ENCODE assay signal across 8 cellular contexts in the genomic region with DNA sequence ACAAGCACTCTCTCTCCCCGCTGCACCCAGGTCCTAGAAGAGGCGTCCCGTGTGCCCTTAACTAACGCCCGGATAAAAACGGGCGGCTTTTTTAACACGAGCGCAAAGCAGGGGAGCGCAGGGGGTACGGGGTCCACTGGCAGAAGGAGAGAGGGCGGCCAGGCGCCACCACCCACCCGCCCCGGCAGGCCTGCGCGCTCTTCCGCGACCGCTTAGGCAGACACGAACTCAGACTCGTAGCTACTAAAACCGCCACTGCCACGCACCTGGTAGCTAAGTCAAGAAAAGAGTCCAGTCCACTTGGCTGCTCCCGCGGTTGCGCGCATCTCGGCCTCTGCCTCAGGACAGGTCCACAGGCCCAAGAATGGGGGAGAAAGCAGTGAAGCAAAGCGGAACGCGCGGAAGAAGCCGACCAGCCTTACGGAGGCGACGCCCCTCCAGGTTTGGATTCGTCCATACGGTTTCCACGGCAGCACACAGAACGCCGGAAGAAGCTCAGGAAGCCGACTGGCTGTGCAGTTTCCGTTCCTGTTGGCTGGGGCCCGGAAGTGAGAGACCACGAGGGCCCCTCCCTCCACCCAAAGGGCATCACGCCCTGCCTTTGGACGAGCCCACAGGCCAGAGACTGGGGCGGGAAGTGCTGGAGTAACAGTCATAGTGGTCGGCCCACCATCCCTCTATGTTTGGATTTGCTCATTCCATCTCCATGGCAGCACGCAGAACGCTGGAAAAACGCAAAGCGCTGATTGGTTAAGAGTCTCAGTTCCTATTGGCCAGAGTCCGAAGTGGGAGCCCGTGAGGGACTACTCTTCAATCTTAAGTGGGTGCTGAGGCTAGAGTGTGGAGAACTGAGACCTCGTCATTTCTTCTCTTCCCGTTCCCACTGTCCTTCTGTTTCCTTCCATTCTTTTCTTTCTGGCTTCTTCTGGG. TPM values are rescaled to one million over a fixed set of nuclear protein-coding genes. Genes with fewer than 3 reads are reported as not detected.
DNase-seq lines count a peak whose midpoint lies in the region; ATAC-seq, FAIRE-seq and TF ChIP-seq lines count a peak whose summit lies in the region.

A gene (minus strand): TSS at position 354 of the 930 bp plus-strand sequence. CDS start 7,344 bp downstream, outside the sequence.

- H3K36me3 ChIP-seq in heart right ventricle = no peaks in the 10 kb centered on the region
- no peaks in the 10 kb centered on the region for H3K36me3 ChIP-seq in upper lobe of left lung

- TF ChIP-seq POLR2A in GM12891 (IDR thresholded peaks at IDR 0.05; ENCODE audit: low read depth, low read length) (peak; percentile 26; the same call in 1 of the 2 replicates), upper lobe of left lung (IDR thresholded peaks at IDR 0.05) (peak in 3 of 4 donors; percentile 24 to 81 (median 61))

- WGBS in heart right ventricle, 2 donors = 0 to 1% methylated on average over 58 of the region's 58 CpGs
- 0% methylated on average over 39 to 57 of the region's 58 CpGs for WGBS in upper lobe of left lung, 2 donors

- ATAC-seq in HG02840 (IDR thresholded peaks at IDR 0.05; ENCODE audit: low FRiP score, unreplicated experiment) (peak; percentile 93), T-cell (replicated peaks in 1 of 4) (peak; percentile 90 to 94 (median 92)), heart right ventricle (peak; percentile 97 to 99 (median 98)), upper lobe of left lung (ENCODE audit: low FRiP score in 2 of 2) (peak; percentile 97 to 99)

- peak; percentile 96 for FAIRE-seq in GM12891 (lab: Jason Lieb, UNC)

- no peaks in the 10 kb centered on the region for H3K36me3 Mint-ChIP-seq in T-cell

- no peaks in the 10 kb centered on the region for H3K27me3 Mint-ChIP-seq in T-cell

- TF ChIP-seq EP300 in upper lobe of left lung (IDR thresholded peaks at IDR 0.05) = peak in 3 of 4 donors; percentile 23 to 84 (median 79)

- TF ChIP-seq CTCF in heart right ventricle (IDR thresholded peaks at IDR 0.05) (no peak), upper lobe of left lung (IDR thresholded peaks at IDR 0.05) (peak in 3 of 6 experiments; percentile 8 to 29 (median 14))

- H3K4me1 ChIP-seq in heart right ventricle (peaks cover 0 to 18% (median 12%) of the 10 kb centered on the region in 9 donors), upper lobe of left lung (peaks cover 10 to 18% (median 12%) of the 10 kb centered on the region in 4 donors)

- no peaks in the 10 kb centered on the region for H3K9me3 Mint-ChIP-seq in T-cell

- H3K27me3 ChIP-seq in heart right ventricle (no peaks in the 10 kb centered on the region), upper lobe of left lung (no peaks in the 10 kb centered on the region)

- peak within 1 kb of the TSS; percentile 92 to 98 for H3K27ac Mint-ChIP-seq in T-cell

- H3K4me3 Mint-ChIP-seq in T-cell = peak within 1 kb of the TSS; percentile 95 to 100 (median 99)

- H3K4me1 Mint-ChIP-seq in T-cell = peaks cover 18 to 23% (median 20%) of the 10 kb centered on the region in 3 donors

- no peaks in the 10 kb centered on the region for H3K9me3 ChIP-seq in heart right ventricle
- no peaks in the 10 kb centered on the region for H3K9me3 ChIP-seq in upper lobe of left lung

- H3K4me3 ChIP-seq in heart right ventricle (peak within 1 kb of the TSS; percentile 78 to 97 (median 93)), upper lobe of left lung (peak within 1 kb of the TSS; percentile 74 to 90 (median 86))

- DNase-seq in GM12891 (ENCODE audit: insufficient read length, low spot score) = peak; percentile 67
- DNase-seq in NCI-H1436 treated with DMSO at 0.1 percent for 48 hours (lab: John Stamatoyannopoulos, UW) = peak; percentile 92
- DNase-seq in T-cell = peak; percentile 86 to 96 (median 93)
- DNase-seq in amniotic epithelial cell (ENCODE audit: low read depth) = peak; percentile 100
- DNase-seq in heart right ventricle = peak; percentile 95 to 98
- peak; percentile 95 to 100 (median 98) for DNase-seq in posterior cingulate gyrus
- peak; percentile 93 to 98 for DNase-seq in upper lobe of left lung

- CTCF ChIA-PET in T-cell (lab: Charles Lee) = interaction anchor here (0.6 to 1.0 kb wide), 6 partner anchors 9 to 1505 kb away, joined by 3 to 9 read pairs (median 5); a partner anchor contains a TSS

- intact Hi-C loops in heart right ventricle (cut with DNase I) = loop anchor here in 6 of 10 donors (2.0 to 10.0 kb wide), 4 partner anchors 50 to 1507 kb away; a partner anchor contains a TSS
- intact Hi-C loops in posterior cingulate gyrus (cut with DNase I) = loop anchor here (5.0 kb wide), 1 partner anchor 50 kb away; no protein-coding TSS in a partner anchor

- peak within 1 kb of the TSS in 9 of 10 donors; percentile 46 to 87 (median 75) for H3K27ac ChIP-seq in heart right ventricle
- peak within 1 kb of the TSS; percentile 73 to 89 (median 80) for H3K27ac ChIP-seq in upper lobe of left lung

- POLR2A ChIA-PET in T-cell (lab: Charles Lee) = interaction anchor here (0.6 to 1.0 kb wide), 8 partner anchors 11 to 1485 kb away, joined by 4 to 12 read pairs (median 6); a partner anchor contains a TSS

TF ChIP-seq in GM12891, 5 proteins besides CTCF, POLR2A, EP300 and RAD21:
- TF ChIP-seq TAF1 (IDR thresholded peaks at IDR 0.05; ENCODE audit: low read depth, low read length) = 0 out of 2 replicates have a peak, but pooled peaks have one; percentile 43
- peak; percentile 100 for TF ChIP-seq PAX5 (IDR thresholded peaks at IDR 0.05; ENCODE audit: insufficient read depth, low read length, severe bottlenecking)
- TF ChIP-seq POU2F2 (IDR thresholded peaks at IDR 0.05; ENCODE audit: low read depth, low read length) = peak; percentile 26; the same call in 1 of the 2 replicates
- peak; percentile 55; the same call in 1 of the 2 replicates for TF ChIP-seq POLR2AphosphoS5 (IDR thresholded peaks at IDR 0.05; ENCODE audit: low read depth, low read length)
- peak; percentile 62 for TF ChIP-seq SPI1 (IDR thresholded peaks at IDR 0.05; ENCODE audit: low read depth, low read length)

RNA-seq across cellular contexts. Expression of the gene that starts here (rescaled TPM):
- polyA plus RNA-seq in GM12891 (2012; ENCODE audit: low read depth, missing spikeins) = 2.4 TPM
- total RNA-seq in T-cell (10 to 100 TPM; 17.5 to 28.2 (median 19.7) TPM), heart right ventricle (10 to 100 TPM in 1 of 10 donors, 1 to 10 TPM in 9; 1.8 to 11.4 (median 2.9) TPM), upper lobe of left lung (10 to 100 TPM in 5 of 6 donors, 1 to 10 TPM in 1; 9.4 to 76.5 (median 28.1) TPM)
- 1 to 10 TPM; 1.4 to 1.8 TPM for polyA plus RNA-seq in heart right ventricle

Comparison
In these comparisons a context has a peak if more than half of its experiments do, and no peak if none do; other contexts are left out.
1. Peak in every context shown above with its lines: DNase-seq, ATAC-seq, H3K4me3 ChIP-seq and H3K27ac ChIP-seq.